Comparison of ENCODE assay signal across 26 cellular contexts in the genomic region with DNA sequence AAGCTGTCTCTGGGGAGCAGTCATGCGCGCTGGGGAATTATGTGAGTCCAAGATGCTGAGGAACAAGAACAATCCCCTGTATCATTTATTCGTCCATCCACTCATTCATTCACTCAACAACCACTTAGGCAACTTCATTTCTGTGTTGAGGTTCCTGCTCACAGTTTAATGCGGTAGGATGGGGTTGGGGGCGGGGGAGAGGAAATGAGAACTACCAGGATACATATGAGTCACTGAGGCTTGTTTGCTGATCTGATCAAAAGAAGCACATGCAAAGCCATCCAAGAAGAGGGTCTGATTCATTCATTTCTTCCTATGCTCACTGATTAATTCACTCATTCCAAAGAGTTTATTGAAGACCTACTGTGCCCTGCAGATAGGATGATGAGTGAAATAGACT. TPM values are rescaled to one million over a fixed set of nuclear protein-coding genes. Genes with fewer than 3 reads are reported as not detected.
DNase-seq lines count a peak whose midpoint lies in the region; ATAC-seq, FAIRE-seq and TF ChIP-seq lines count a peak whose summit lies in the region.
"Had no signal": no experiment of that assay in that cellular context is flagged by ENCODE, and none has a peak within 500 bp of the region (broad histone marks: within the 10 kb centered on the region; RNA-seq: fewer than 3 reads in every experiment).

No MANE protein-coding gene starts in this region.

- H2AFZ ChIP-seq in GM12878 (ENCODE audit: control insufficient read depth, low read depth, low read length) (no peak overlapping the region), SK-N-SH (ENCODE audit: low read depth) (no peak overlapping the region)

- in situ Hi-C loops in GM12878 (cut with MboI): no loop called here

- RAD21 ChIA-PET in GM12878 (lab: Charles Lee; ENCODE audit: unreplicated experiment): no interaction called here

- TF ChIP-seq POLR2A in A549 (IDR thresholded peaks at IDR 0.05; ENCODE audit: low read length) (no peak), NB4 (IDR thresholded peaks at IDR 0.05; ENCODE audit: extremely low read depth, insufficient read length) (no peak), GM12878 (IDR thresholded peaks at IDR 0.05; ENCODE audit: low read depth, low read length) (no peak)

- H4K20me1 ChIP-seq in GM12878 (ENCODE audit: control insufficient read depth, insufficient read depth) (no peaks in the 10 kb centered on the region), SK-N-SH (ENCODE audit: insufficient read depth) (no peaks in the 10 kb centered on the region)

- H3K4me1 ChIP-seq in A549 (no peaks in the 10 kb centered on the region), GM12878 (ENCODE audit: control insufficient read depth, insufficient read depth, low read length) (no peaks in the 10 kb centered on the region), SK-N-SH (ENCODE audit: control insufficient read depth in 1 of 2, insufficient read depth in 2 of 2, low read depth in 1 of 2, low read length in 1 of 2) (no peaks in the 10 kb centered on the region; a peak in 1 of 4 replicates)
- H3K4me1 ChIP-seq: Caco-2, upper lobe of right lung had no signal

- no peak overlapping the region for H3K27ac ChIP-seq in A549
- H3K27ac ChIP-seq in GM12878 (ENCODE audit: control insufficient read depth, insufficient read depth): no peak overlapping the region
- no peak overlapping the region for H3K27ac ChIP-seq in SK-N-SH (ENCODE audit: low read depth in 2 of 2, low read length in 1 of 2)
- H3K27ac ChIP-seq: HL-60, upper lobe of right lung had no signal

- BruUV-seq in GM12878 (replicated peaks; lab: Mats Ljungman, UMichigan): no TSS peak

- ATAC-seq in A549: no peak
- no peak for ATAC-seq in GM12878
- ATAC-seq in GM21786 (IDR thresholded peaks at IDR 0.05; ENCODE audit: unreplicated experiment): no peak
- ATAC-seq: esophagus mucosa; sciatic nerve; stimulated activated naive CD8-positive, alpha-beta T cell treated with anti-CD3 and anti-CD28 coated beads, Interleukin-15, amount 100 ng/mL, for 72 hours; upper lobe of right lung had no signal

- WGBS in A549 (ENCODE audit: missing lambda C conversion rate): 39% methylated on average over 5 of the region's 5 CpGs
- 40% methylated on average over 5 of the region's 5 CpGs for WGBS in GM12878 (ENCODE audit: insufficient coverage, insufficient replicate concordance, low lambda C conversion rate, missing lambda C conversion rate)
- WGBS in SK-N-SH (ENCODE audit: low lambda C conversion rate): 51% methylated on average over 5 of the region's 5 CpGs

- H3K36me3 ChIP-seq in GM12878 (ENCODE audit: control insufficient read depth in 2 of 2, insufficient read depth in 2 of 2, low read length in 1 of 2) (no peaks in the 10 kb centered on the region), SK-N-SH (replicated peaks in 1 of 2; ENCODE audit: control insufficient read depth in 1 of 2, insufficient read depth in 2 of 2, low read length in 1 of 2) (no peaks in the 10 kb centered on the region)
- H3K36me3 ChIP-seq: upper lobe of right lung had no signal

- H3K9me3 ChIP-seq in A549 (no peaks in the 10 kb centered on the region), GM12878 (replicated peaks; ENCODE audit: control insufficient read depth, insufficient read depth, low read length) (no peaks in the 10 kb centered on the region), SK-N-SH (no peaks in the 10 kb centered on the region)
- H3K9me3 ChIP-seq: Caco-2, upper lobe of right lung had no signal

- TF ChIP-seq CTCF in A549 (IDR thresholded peaks at IDR 0.05): no peak
- TF ChIP-seq CTCF in NB4 (IDR thresholded peaks at IDR 0.05; ENCODE audit: low read depth, low read length): no peak
- no peak for TF ChIP-seq CTCF in GM12878 (IDR thresholded peaks at IDR 0.05 in 2 of 3, conservative IDR thresholded peaks at IDR 0.05 in 1 of 3; ENCODE audit: control insufficient read depth in 2 of 3, extremely low read depth in 1 of 3, insufficient read depth in 1 of 3, low read depth in 3 of 3, low read length in 3 of 3)
- TF ChIP-seq CTCF in SK-N-SH (IDR thresholded peaks at IDR 0.05): no peak

- no peak overlapping the region for H3K9ac ChIP-seq in GM12878 (ENCODE audit: control insufficient read depth, insufficient read depth, low read length)
- no peak overlapping the region for H3K9ac ChIP-seq in SK-N-SH

- H3K79me2 ChIP-seq in GM12878 (ENCODE audit: control insufficient read depth, insufficient read depth, low read length) (no peaks in the 10 kb centered on the region), SK-N-SH (ENCODE audit: insufficient read depth) (no peaks in the 10 kb centered on the region)

- POLR2A ChIA-PET in A549 (lab: Yijun Ruan, JAX): no interaction called here
- POLR2A ChIA-PET in GM12878 (lab: Charles Lee): no interaction called here
- POLR2A ChIA-PET in SK-N-SH (lab: Yijun Ruan, JAX): no interaction called here

- H3K4me2 ChIP-seq in A549 (no peak overlapping the region), GM12878 (ENCODE audit: control insufficient read depth, insufficient read depth) (no peak overlapping the region), SK-N-SH (no peak overlapping the region)

- FAIRE-seq in A549 (lab: Jason Lieb, UNC): peak; percentile 92
- no peak for FAIRE-seq in GM12878 (lab: Jason Lieb, UNC)
- FAIRE-seq in frontal cortex (lab: Jason Lieb, UNC): no peak

- H3K27me3 ChIP-seq in GM12878 (replicated peaks in 1 of 2; ENCODE audit: control insufficient read depth in 2 of 2, insufficient read depth in 2 of 2, low read length in 1 of 2) (no peaks in the 10 kb centered on the region), SK-N-SH (ENCODE audit: insufficient read depth) (no peaks in the 10 kb centered on the region)
- H3K27me3 ChIP-seq: upper lobe of right lung had no signal

- intact Hi-C loops in GM12878 (cut with micrococcal nuclease; ENCODE audit: unreplicated experiment): no loop called here

- DNase-seq in A549 (ENCODE audit: low read depth in 1 of 2, low spot score in 1 of 2): no peak
- DNase-seq in COLO829 (ENCODE audit: low spot score): peak; percentile 65
- peak; percentile 44 for DNase-seq in NB4 (ENCODE audit: low read depth)
- no peak for DNase-seq in GM12878 (ENCODE audit: low read depth, low spot score)
- DNase-seq in NCI-H1694 (lab: John Stamatoyannopoulos, UW): no peak
- DNase-seq in frontal cortex (ENCODE audit: low spot score in 2 of 2): no peak
- no peak for DNase-seq in SK-N-SH
- DNase-seq: activated CD8-positive, alpha-beta memory T cell treated with anti-CD3 and anti-CD28 coated beads for 24 hours; Caco-2; glutamatergic neuron; H9; KBM-7; NCI-H1417 treated with DMSO at 0.1 percent for 48 hours; NCI-H2171; NCI-H82; stimulated activated CD4-positive, alpha-beta T cell treated with anti-CD3 and anti-CD28 coated beads, Interleukin-2, amount 100 ng/mL, for 24 hours; stimulated activated naive CD8-positive, alpha-beta T cell treated with anti-CD3 and anti-CD28 coated beads, Interleukin-15, amount 100 ng/mL, for 72 hours; upper lobe of right lung had no signal

- H3K4me3 ChIP-seq in A549: no peak overlapping the region
- no peak overlapping the region for H3K4me3 ChIP-seq in NB4 (ENCODE audit: low read depth, low read length)
- H3K4me3 ChIP-seq in GM12878: no peak overlapping the region
- H3K4me3 ChIP-seq in SK-N-SH (ENCODE audit: low read depth in 2 of 2, low read length in 1 of 2): no peak overlapping the region
- H3K4me3 ChIP-seq: lung, upper lobe of right lung had no signal

- H3F3A ChIP-seq in SK-N-SH (replicated peaks; ENCODE audit: insufficient read depth): no peaks in the 10 kb centered on the region

- TF ChIP-seq EP300 in A549 (IDR thresholded peaks at IDR 0.05) (no peak), GM12878 (IDR thresholded peaks at IDR 0.05; ENCODE audit: borderline replicate concordance in 1 of 2, control insufficient read depth in 1 of 2, low read depth in 2 of 2, low read length in 2 of 2) (no peak), SK-N-SH (IDR thresholded peaks at IDR 0.05; ENCODE audit: borderline replicate concordance in 1 of 2, low read depth in 1 of 2, low read length in 1 of 2) (no peak)

- TF ChIP-seq RAD21 in A549 (conservative IDR thresholded peaks at IDR 0.05 in 1 of 2, IDR thresholded peaks at IDR 0.05 in 1 of 2) (no peak), GM12878 (IDR thresholded peaks at IDR 0.05; ENCODE audit: insufficient read depth, low read depth, low read length) (no peak), SK-N-SH (IDR thresholded peaks at IDR 0.05; ENCODE audit: low read length) (no peak)

- SMC1A ChIA-PET in GM12878 (lab: Charles Lee; ENCODE audit: uncharacterized antibody, unreplicated experiment): no interaction called here

- H3K9me2 ChIP-seq in SK-N-SH: no peaks in the 10 kb centered on the region

- CTCF ChIA-PET in A549 (lab: Yijun Ruan, JAX) (interaction anchor here (1.3 to 2.3 kb wide), 2 partner anchors 14 to 96 kb away, joined by 3 to 5 read pairs; no protein-coding TSS in a partner anchor), GM12878 (lab: Yijun Ruan, JAX) (no interaction called here), SK-N-SH (lab: Yijun Ruan, JAX) (no interaction called here)

TF ChIP-seq in SK-N-SH, 30 proteins besides CTCF, POLR2A, EP300 and RAD21 (continues in another document):
- TF ChIP-seq NRF1 (IDR thresholded peaks at IDR 0.05; ENCODE audit: low read depth, low read length) (no peak), EZH2phosphoT487 (IDR thresholded peaks at IDR 0.05; ENCODE audit: borderline replicate concordance, low read depth) (no peak)

RNA-seq across cellular contexts. Expression of gene ZNF536, which starts 20.9 kb away (rescaled TPM):
- polyA plus RNA-seq in A549 (2011; rRNA removed): not detected in 2 replicates
- not detected in 2 replicates for polyA plus RNA-seq in A549 (2012; cell fraction: cytosol; rRNA removed)
- not detected in 2 replicates for polyA plus RNA-seq in A549 (2012; cell fraction: nucleus; rRNA removed)
- not detected in 3 replicates for polyA plus RNA-seq in A549 (2017; fragmentation: RNase III; extraction: RNeasy Plus Mini Kit Qiagen cat#74134 plus additional on column Dnase treatment)
- polyA minus RNA-seq in A549 (2011; rRNA and poly(A)+ RNA removed): not detected in 2 replicates
- total RNA-seq in GM12878 (2013; cell fraction: nucleolus; rRNA removed): not detected in 2 replicates
- total RNA-seq in GM12878 (2014; rRNA removed): not detected in 2 replicates
- not detected in 2 replicates for total RNA-seq in GM12878 (2014; rRNA removed; fragmentation: Illumina TruSeq; extraction: Trizol)
- total RNA-seq in GM12878 (2021): not detected in 2 replicates
- polyA plus RNA-seq in GM12878 (2011; ENCODE audit: low read depth): not detected
- not detected in 2 replicates for polyA plus RNA-seq in GM12878 (2011; rRNA removed)
- not detected in 2 replicates for polyA plus RNA-seq in GM12878 (2011; cell fraction: cytosol; rRNA removed)
- not detected in 2 replicates for polyA plus RNA-seq in GM12878 (2011; cell fraction: nucleus; rRNA removed)
- not detected in 2 replicates for polyA plus RNA-seq in GM12878 (2012)
- polyA plus RNA-seq in GM12878 (2014; fragmentation: Illumina TruSeq; extraction: Trizol): not detected in 2 replicates
- polyA plus RNA-seq in GM12878 (2014; fragmentation: Nextera tagmentation; extraction: Ambion mirVana): not detected
- polyA plus RNA-seq in GM12878 (2014; rRNA removed): not detected in 2 replicates
- not detected for polyA plus RNA-seq in GM12878 (2016; fragmentation: Nextera tagmentation; extraction: Ambion mirVana)
- polyA minus RNA-seq in GM12878 (2011; rRNA and poly(A)+ RNA removed): not detected in 2 replicates
- polyA minus RNA-seq in GM12878 (2011; cell fraction: cytosol; rRNA and poly(A)+ RNA removed): not detected in 2 replicates
- not detected in 2 replicates for polyA minus RNA-seq in GM12878 (2011; cell fraction: nucleus; rRNA and poly(A)+ RNA removed)
- 22.4 TPM for total RNA-seq in frontal cortex
- 0.41 and 0.57 TPM in 2 replicates for polyA plus RNA-seq in SK-N-SH (2012; rRNA removed)
- 0.40 and 0.92 TPM in 2 replicates for polyA plus RNA-seq in SK-N-SH (2012; cell fraction: cytosol; rRNA removed)
- 0.64 and 0.95 TPM in 2 replicates for polyA plus RNA-seq in SK-N-SH (2012; cell fraction: nucleus; rRNA removed)
- total RNA-seq: activated T-helper 1 cell treated with anti-CD3 and anti-CD28 coated beads, Interleukin-12 subunit alpha, Interleukin-12 subunit beta, Interleukin-2, Interleukin-4 antibody, amounts not matched to agents 30 ng/mL and 10 ng/mL and 1 ng/mL, durations not matched to agents 14 hours and 24 hours and 36 hours; Caco-2; H9; osteoblast had no signal
- polyA plus RNA-seq: AG04450 had no signal

Comparison
In these comparisons a context has a peak if more than half of its experiments do, and no peak if none do; other contexts are left out.
1. DNase-seq: peak in COLO829 (single experiment) and NB4 (single experiment); none in A549 (0 of 2), GM12878 (single experiment), NCI-H1694 (single experiment), frontal cortex (0 of 2) and SK-N-SH (single experiment).
2. Of the 24 proteins assayed by ChIP-seq in both GM12878 and A549: peak only in GM12878: none; only in A549: none; in both: RFX5; in neither: 23.